ENCODE assay signal across 8 cellular contexts in the genomic region with DNA sequence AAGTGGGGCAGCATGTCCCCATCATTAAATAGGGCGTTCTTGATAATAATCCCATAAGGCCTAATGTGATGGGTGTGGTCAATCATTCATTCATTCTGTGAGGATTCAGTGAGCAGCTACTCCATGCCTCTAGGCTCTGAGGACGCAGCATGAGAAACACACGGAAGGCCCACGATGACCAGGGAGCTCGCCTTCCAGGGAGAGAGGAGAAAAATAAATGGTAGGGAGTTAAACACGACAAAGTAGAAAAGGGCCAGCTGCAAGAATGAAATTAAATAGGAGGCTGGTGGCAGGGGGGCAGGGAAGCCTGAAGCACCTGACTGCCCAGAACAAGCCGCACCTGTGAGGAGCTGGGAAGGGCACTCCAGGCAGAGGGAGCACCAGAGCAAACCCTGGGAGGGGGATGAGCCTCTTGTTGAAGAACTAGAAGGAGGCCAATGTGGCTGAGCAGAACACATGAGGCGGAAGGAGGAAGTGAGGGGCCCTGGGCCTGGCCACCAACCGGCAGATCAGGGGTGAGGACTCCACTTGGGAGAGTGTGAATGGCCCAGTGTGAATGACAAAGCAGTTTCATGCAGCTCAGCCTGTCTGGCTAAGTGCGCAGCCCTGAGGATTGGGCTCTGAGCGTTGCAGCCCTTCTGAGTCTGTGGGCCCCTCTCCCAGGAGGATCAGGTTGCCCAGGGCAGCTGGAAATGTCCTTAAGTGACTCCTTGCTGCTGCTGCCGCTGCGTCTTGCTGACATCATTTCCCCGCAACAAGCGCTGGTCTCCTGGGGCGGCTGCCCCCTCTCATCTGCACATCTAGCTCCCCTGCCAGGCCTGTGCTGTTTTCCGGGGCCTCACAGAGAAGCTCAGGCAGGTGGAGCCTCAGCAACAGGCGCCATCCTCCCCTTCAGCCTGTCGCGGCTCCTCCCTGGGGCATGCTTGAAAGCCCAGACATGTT.
DNase-seq lines count a peak whose midpoint lies in the region; ATAC-seq and TF ChIP-seq lines count a peak whose summit lies in the region.

No MANE protein-coding gene starts in this region.

- peak; percentile 28 for TF ChIP-seq POLR2A in erythroblast (IDR thresholded peaks at IDR 0.05; ENCODE audit: low read length)

- H3K27me3 ChIP-seq in neuron (ENCODE audit: insufficient read depth, low read length) = no peaks in the 10 kb centered on the region

- H3K36me3 ChIP-seq in neuron (ENCODE audit: insufficient read depth, low read length) = no peaks in the 10 kb centered on the region

- peaks cover 6% of the 10 kb centered on the region for H3K4me1 ChIP-seq in neuron (ENCODE audit: insufficient read depth, low read length)

- H3K4me3 ChIP-seq in neuron (ENCODE audit: low read length) = no peak overlapping the region

- peak; percentile 44 for DNase-seq in EH (ENCODE audit: low read depth)
- DNase-seq in NCI-H1105 (lab: John Stamatoyannopoulos, UW) = peak; percentile 59
- peak; percentile 86 for DNase-seq in UCSD-AML1 (lab: John Stamatoyannopoulos, UW; ENCODE audit: unreplicated experiment)
- DNase-seq in erythroblast (lab: John Stamatoyannopoulos, UW) = peak; percentile 33 to 50
- DNase-seq in COR-L47 (lab: John Stamatoyannopoulos, UW) = no peak

- H2AFZ ChIP-seq in neuron (ENCODE audit: low read depth, low read length) = peak overlapping the region; percentile 5

- ATAC-seq in HG02970 (IDR thresholded peaks at IDR 0.05; ENCODE audit: low FRiP score, unreplicated experiment) = no peak
- no peak for ATAC-seq in HG03439 (IDR thresholded peaks at IDR 0.05; ENCODE audit: unreplicated experiment)

- H3K9me3 ChIP-seq in neuron (ENCODE audit: low read length) = no peaks in the 10 kb centered on the region
